20 cellular contexts compared by ENCODE assay signal in genomic region chr9:12790883-12791282, GRCh38. TPM values are rescaled to one million over a fixed set of nuclear protein-coding genes. Genes with fewer than 3 reads are reported as not detected.
"Had no signal": no experiment of that assay in that cellular context is flagged by ENCODE, and none has a peak within 500 bp of the region (broad histone marks: within the 10 kb centered on the region; RNA-seq: fewer than 3 reads in every experiment).

No MANE protein-coding gene starts in this region.

- H3K36me3 ChIP-seq: brain microvascular endothelial cell, ovary, transverse colon had no signal

- H3K27ac Mint-ChIP-seq: activated CD4-positive, alpha-beta memory T cell treated with anti-CD3 and anti-CD28 coated beads for 36 hours; activated CD8-positive, alpha-beta memory T cell treated with anti-CD3 and anti-CD28 coated beads, Interleukin-2, amount 10 ng/mL, durations not matched to agents 7 days and 5 days; activated T-helper 2 cell treated with anti-CD3 and anti-CD28 coated beads, Interferon-gamma antibody, Interleukin-2, Interleukin-4, amounts not matched to agents 10 μg/mL and 5 μg/mL and 100 μg/mL, durations not matched to agents 14 hours and 24 hours and 36 hours; naive thymus-derived CD8-positive, alpha-beta T cell; T-helper 2 cell treated with Interferon-gamma antibody and Interleukin-4, amounts not matched to agents 5 μg/mL and 100 μg/mL, for 36 hours; WTC11 had no signal

- H3K9me3 ChIP-seq: ovary, psoas muscle, transverse colon had no signal

- H3K4me3 ChIP-seq: ovary, psoas muscle, skin epidermis, transverse colon had no signal

- H3K4me3 Mint-ChIP-seq: activated CD4-positive, alpha-beta memory T cell treated with anti-CD3 and anti-CD28 coated beads for 36 hours; activated CD8-positive, alpha-beta memory T cell treated with anti-CD3 and anti-CD28 coated beads, Interleukin-2, amount 10 ng/mL, durations not matched to agents 7 days and 5 days; naive thymus-derived CD8-positive, alpha-beta T cell; T-helper 2 cell treated with Interferon-gamma antibody and Interleukin-4, amounts not matched to agents 5 μg/mL and 100 μg/mL, for 36 hours; WTC11 had no signal

- ATAC-seq: activated CD8-positive, alpha-beta memory T cell treated with anti-CD3 and anti-CD28 coated beads, Interleukin-2, amount 10 ng/mL, durations not matched to agents 7 days and 5 days; naive thymus-derived CD8-positive, alpha-beta T cell; psoas muscle; right cardiac atrium; stimulated activated naive CD8-positive, alpha-beta T cell treated with anti-CD3 and anti-CD28 coated beads, Interleukin-15, Interleukin-2, amounts not matched to agents 100 U/mL and 50 U/mL, for 24 hours; WTC11 had no signal

- H3K27me3 ChIP-seq: brain microvascular endothelial cell, ovary, transverse colon had no signal

- H3K27ac ChIP-seq: brain microvascular endothelial cell, ovary, psoas muscle, skin epidermis had no signal

- H3K4me1 Mint-ChIP-seq: activated CD8-positive, alpha-beta memory T cell treated with anti-CD3 and anti-CD28 coated beads, Interleukin-2, amount 10 ng/mL, durations not matched to agents 7 days and 5 days; naive thymus-derived CD8-positive, alpha-beta T cell; WTC11 had no signal

- DNase-seq: activated CD4-positive, alpha-beta memory T cell treated with anti-CD3 and anti-CD28 coated beads for 36 hours; activated CD4-positive, alpha-beta T cell treated with anti-CD3 and anti-CD28 coated beads for 4 hours; activated CD8-positive, alpha-beta memory T cell treated with anti-CD3 and anti-CD28 coated beads, Interleukin-2, amount 10 ng/mL, durations not matched to agents 7 days and 5 days; activated naive CD4-positive, alpha-beta T cell treated with Interleukin-2 at 50 U/mL for 16 hours; aorta; brain microvascular endothelial cell; central memory CD4-positive, alpha-beta T cell; cortex of kidney; erythroblast; mesendoderm; naive thymus-derived CD8-positive, alpha-beta T cell; ovary; psoas muscle; right cardiac atrium; stimulated activated naive CD8-positive, alpha-beta T cell treated with anti-CD3 and anti-CD28 coated beads, Interleukin-15, Interleukin-2, amounts not matched to agents 100 U/mL and 50 U/mL, for 24 hours; transverse colon had no signal

- H3K9me3 Mint-ChIP-seq: WTC11 had no signal

- H3K36me3 Mint-ChIP-seq: activated CD4-positive, alpha-beta memory T cell treated with anti-CD3 and anti-CD28 coated beads for 36 hours; activated CD8-positive, alpha-beta memory T cell treated with anti-CD3 and anti-CD28 coated beads, Interleukin-2, amount 10 ng/mL, durations not matched to agents 7 days and 5 days; naive thymus-derived CD8-positive, alpha-beta T cell; WTC11 had no signal

- H3K27me3 Mint-ChIP-seq: activated CD4-positive, alpha-beta memory T cell treated with anti-CD3 and anti-CD28 coated beads for 36 hours; activated CD8-positive, alpha-beta memory T cell treated with anti-CD3 and anti-CD28 coated beads, Interleukin-2, amount 10 ng/mL, durations not matched to agents 7 days and 5 days; naive thymus-derived CD8-positive, alpha-beta T cell had no signal

RNA-seq across cellular contexts. Expression of gene LURAP1L, which starts 16.1 kb away (rescaled TPM):
- total RNA-seq: activated CD4-positive, alpha-beta memory T cell treated with anti-CD3 and anti-CD28 coated beads for 36 hours; activated CD8-positive, alpha-beta memory T cell treated with anti-CD3 and anti-CD28 coated beads, Interleukin-2, amount 10 ng/mL, durations not matched to agents 7 days and 5 days; activated T-helper 2 cell treated with anti-CD3 and anti-CD28 coated beads, Interferon-gamma antibody, Interleukin-2, Interleukin-4, amounts not matched to agents 10 μg/mL and 5 μg/mL and 100 μg/mL, durations not matched to agents 14 hours and 24 hours and 36 hours; naive thymus-derived CD8-positive, alpha-beta T cell had no signal
- polyA plus RNA-seq: naive thymus-derived CD8-positive, alpha-beta T cell had no signal
